Comparison of ENCODE assay signal across 5 cellular contexts in genomic region chr16:21631952-21632575, GRCh38. TPM values are rescaled to one million over a fixed set of nuclear protein-coding genes. Genes with fewer than 3 reads are reported as not detected.
"Had no signal": no experiment of that assay in that cellular context is flagged by ENCODE, and none has a peak within 500 bp of the region (broad histone marks: within the 10 kb centered on the region; RNA-seq: fewer than 3 reads in every experiment).

No MANE protein-coding gene starts in this region.

RNA-seq across cellular contexts. Expression of gene IGSF6, which starts 20.3 kb away (rescaled TPM):
- total RNA-seq: activated T-helper 2 cell treated with anti-CD3 and anti-CD28 coated beads, Interferon-gamma antibody, Interleukin-2, Interleukin-4, amounts not matched to agents 10 μg/mL and 5 μg/mL and 100 μg/mL, durations not matched to agents 14 hours and 24 hours and 36 hours; neural crest cell; smooth muscle cell had no signal

RNA-seq across cellular contexts. Expression of gene OTOA, which starts 31.7 kb away (rescaled TPM):
- total RNA-seq: activated T-helper 2 cell treated with anti-CD3 and anti-CD28 coated beads, Interferon-gamma antibody, Interleukin-2, Interleukin-4, amounts not matched to agents 10 μg/mL and 5 μg/mL and 100 μg/mL, durations not matched to agents 14 hours and 24 hours and 36 hours; ascending aorta; colonic mucosa; smooth muscle cell had no signal
